ENCODE assay signal across 8 cellular contexts in genomic region chr7:87416682-87417587, GRCh38. TPM values are rescaled to one million over a fixed set of nuclear protein-coding genes. Genes with fewer than 3 reads are reported as not detected.
DNase-seq lines count a peak whose midpoint lies in the region; ATAC-seq and TF ChIP-seq lines count a peak whose summit lies in the region.

No MANE protein-coding gene starts in this region.

- H3K36me3 Mint-ChIP-seq in activated naive CD4-positive, alpha-beta T cell treated with anti-CD3 and anti-CD28 coated beads, Interleukin-2, amount 50 U/mL, for 72 hours: no peaks in the 10 kb centered on the region

- no peaks in the 10 kb centered on the region for H3K27me3 ChIP-seq in cardiac muscle cell

- no peak overlapping the region for H3K27ac ChIP-seq in cardiac muscle cell

- H3K4me3 ChIP-seq in cardiac muscle cell: no peak overlapping the region

- no peaks in the 10 kb centered on the region for H3K9me3 Mint-ChIP-seq in activated naive CD4-positive, alpha-beta T cell treated with anti-CD3 and anti-CD28 coated beads, Interleukin-2, amount 50 U/mL, for 72 hours

- intact Hi-C loops in sciatic nerve (cut with DNase I): loop anchor here (5.0 kb wide), 1 partner anchor 105 kb away; no protein-coding TSS in a partner anchor

- H3K36me3 ChIP-seq in cardiac muscle cell: no peaks in the 10 kb centered on the region

- ATAC-seq in SK-N-SH treated with all-trans-retinoic acid at 6 μM for 48 hours (peak; percentile 88), sciatic nerve (peak; percentile 68), HG03457 (IDR thresholded peaks at IDR 0.05; ENCODE audit: unreplicated experiment) (no peak)
- peak; percentile 48 to 64 for ATAC-seq in activated naive CD4-positive, alpha-beta T cell treated with anti-CD3 and anti-CD28 coated beads, Interleukin-2, amount 50 U/mL, for 72 hours

- H3K27ac Mint-ChIP-seq in activated naive CD4-positive, alpha-beta T cell treated with anti-CD3 and anti-CD28 coated beads, Interleukin-2, amount 50 U/mL, for 72 hours: no peak overlapping the region

- no peaks in the 10 kb centered on the region for H3K9me3 ChIP-seq in cardiac muscle cell (ENCODE audit: low read depth)

- DNase-seq in ELF-1 (ENCODE audit: low read depth, low spot score): peak; percentile 42
- DNase-seq in H4 (ENCODE audit: low spot score): peak; percentile 66
- DNase-seq in MV-4-11 (lab: John Stamatoyannopoulos, UW): peak; percentile 53
- peak in 1 of 2 donors; percentile 71 for DNase-seq in activated naive CD4-positive, alpha-beta T cell treated with anti-CD3 and anti-CD28 coated beads, Interleukin-2, amount 50 U/mL, for 72 hours (ENCODE audit: low spot score in 2 of 2)
- DNase-seq in cardiac muscle cell (ENCODE audit: low read depth in 1 of 2, low spot score in 1 of 2): peak; percentile 76 to 80
- DNase-seq in sciatic nerve (ENCODE audit: low spot score): peak; percentile 73

- no peaks in the 10 kb centered on the region for H3K4me1 ChIP-seq in cardiac muscle cell (ENCODE audit: low read depth)

- TF ChIP-seq CTCF in cardiac muscle cell (IDR thresholded peaks at IDR 0.05; ENCODE audit: low read depth, low read length): peak; percentile 56

TF ChIP-seq in SK-N-SH treated with all-trans-retinoic acid at 6 μM for 48 hours, 23 proteins besides CTCF, POLR2A, EP300 and RAD21:
- TF ChIP-seq TCF4 (CRISPR knock-in tag; IDR thresholded peaks at IDR 0.05; ENCODE audit: borderline replicate concordance) (no peak), ZNF8 (CRISPR knock-in tag; IDR thresholded peaks at IDR 0.05) (no peak), TSHZ2 (CRISPR knock-in tag; IDR thresholded peaks at IDR 0.05) (no peak), ZNF70 (CRISPR knock-in tag; IDR thresholded peaks at IDR 0.05) (no peak), PATZ1 (CRISPR knock-in tag; IDR thresholded peaks at IDR 0.05; ENCODE audit: borderline replicate concordance) (no peak), TOX (CRISPR knock-in tag; IDR thresholded peaks at IDR 0.05; ENCODE audit: borderline replicate concordance) (no peak), SNAI2 (CRISPR knock-in tag; IDR thresholded peaks at IDR 0.05) (no peak)

RNA-seq across cellular contexts. Expression of gene ABCB4, which starts 58.5 kb away (rescaled TPM):
- total RNA-seq in H4 (2014; rRNA removed; shearing (Covaris generic)): 0.17 and 0.27 TPM in 2 replicates
- not detected for total RNA-seq in activated naive CD4-positive, alpha-beta T cell treated with anti-CD3 and anti-CD28 coated beads, Interleukin-2, amount 50 U/mL, for 72 hours
- 1.0 and 2.8 TPM in 2 replicates for total RNA-seq in cardiac muscle cell
- 1.4 and 1.8 TPM in 2 replicates for polyA plus RNA-seq in cardiac muscle cell
- 3.3 TPM for total RNA-seq in sciatic nerve
